Comparison of ENCODE assay signal across 1 cellular context in genomic region chr12:98503593-98504367, GRCh38.
TF ChIP-seq lines count a peak whose summit lies in the region.

No MANE protein-coding gene starts in this region.

TF ChIP-seq in K562, 482 proteins besides CTCF, POLR2A, EP300 and RAD21 (continued from another document and continues in another):
- TF ChIP-seq ATF6 (CRISPR knock-in tag; IDR thresholded peaks at IDR 0.05): peak; percentile 47; the same call in 1 of the 2 replicates
- TF ChIP-seq SAFB (IDR thresholded peaks at IDR 0.05; ENCODE audit: borderline replicate concordance, low read depth, low read length): no peak
- peak; percentile 72 for TF ChIP-seq BDP1 (IDR thresholded peaks at IDR 0.05; ENCODE audit: insufficient read depth, insufficient read length)
- TF ChIP-seq PREB (CRISPR knock-in tag; IDR thresholded peaks at IDR 0.05): peak; percentile 76
- no peak for TF ChIP-seq ZNF518B (CRISPR knock-in tag; IDR thresholded peaks at IDR 0.05)
- TF ChIP-seq FOXM1 (IDR thresholded peaks at IDR 0.05; ENCODE audit: low read depth): peak; percentile 43; the same call in 1 of the 2 replicates
- TF ChIP-seq FOXM1 (CRISPR knock-in tag; IDR thresholded peaks at IDR 0.05; ENCODE audit: low read depth): 0 out of 2 replicates have a peak, but pooled peaks have one; percentile 43
- TF ChIP-seq NFYB (IDR thresholded peaks at IDR 0.05; ENCODE audit: extremely low read depth, insufficient read length): no peak
- peak; percentile 25; the same call in 1 of the 2 replicates for TF ChIP-seq HCFC1 (IDR thresholded peaks at IDR 0.05; ENCODE audit: low read depth, low read length)
- TF ChIP-seq ATF1 (CRISPR knock-in tag; IDR thresholded peaks at IDR 0.05): no peak
- TF ChIP-seq ATF1 (tag; IDR thresholded peaks at IDR 0.05): peak; percentile 74; the same call in 1 of the 2 replicates
- TF ChIP-seq PRDM10 (IDR thresholded peaks at IDR 0.05; ENCODE audit: partially characterized antibody): peak; percentile 92
- TF ChIP-seq HDGF (IDR thresholded peaks at IDR 0.05): no peak
- peak; percentile 78; the same call in 1 of the 2 replicates for TF ChIP-seq AFF4 (CRISPR knock-in tag; IDR thresholded peaks at IDR 0.05)
- peak; percentile 64; the same call in 1 of the 2 replicates for TF ChIP-seq ZNF583 (CRISPR knock-in tag; IDR thresholded peaks at IDR 0.05)
- TF ChIP-seq LEF1 (IDR thresholded peaks at IDR 0.05): peak; percentile 94
- 0 out of 2 replicates have a peak, but pooled peaks have one; percentile 35 for TF ChIP-seq ID3 (CRISPR knock-in tag; IDR thresholded peaks at IDR 0.05)
- peak; percentile 38; the same call in 1 of the 2 replicates for TF ChIP-seq ID3 (tag; IDR thresholded peaks at IDR 0.05)
- TF ChIP-seq ZBTB43 (CRISPR knock-in tag; IDR thresholded peaks at IDR 0.05): no peak; the same call in 1 of the 2 replicates
- peak; percentile 78; the same call in 1 of the 2 replicates for TF ChIP-seq SREBF1 (IDR thresholded peaks at IDR 0.05; ENCODE audit: borderline replicate concordance, low read depth, low read length)
- peak; percentile 66; the same call in 1 of the 2 replicates for TF ChIP-seq FOXP1 (CRISPR knock-in tag; IDR thresholded peaks at IDR 0.05)
- TF ChIP-seq SP1 (CRISPR knock-in tag; IDR thresholded peaks at IDR 0.05): peak; percentile 82
- peak; percentile 58 for TF ChIP-seq GABPA (tag; conservative IDR thresholded peaks at IDR 0.05; ENCODE audit: low read depth)
- TF ChIP-seq NFRKB (IDR thresholded peaks at IDR 0.05; ENCODE audit: low read depth): peak; percentile 97
- 0 out of 2 replicates have a peak, but pooled peaks have one; percentile 7 for TF ChIP-seq ZNF175 (CRISPR knock-in tag; IDR thresholded peaks at IDR 0.05; ENCODE audit: low read depth)
- TF ChIP-seq GTF3C2 (IDR thresholded peaks at IDR 0.05; ENCODE audit: borderline replicate concordance, extremely low read depth, insufficient read length): peak; percentile 96
- peak; percentile 60; the same call in 1 of the 2 replicates for TF ChIP-seq RFX5 (IDR thresholded peaks at IDR 0.05; ENCODE audit: low read depth, low read length)
- TF ChIP-seq ELF1 (tag; IDR thresholded peaks at IDR 0.05): peak; percentile 61; the same call in 1 of the 2 replicates
- TF ChIP-seq TEAD2 (tag; IDR thresholded peaks at IDR 0.05): no peak
- TF ChIP-seq NR1H2 (CRISPR knock-in tag; IDR thresholded peaks at IDR 0.05): no peak
- no peak for TF ChIP-seq SNAPC5 (CRISPR knock-in tag; IDR thresholded peaks at IDR 0.05)
- peak; percentile 57; the same call in 1 of the 2 replicates for TF ChIP-seq BCOR (IDR thresholded peaks at IDR 0.05)
- peak; percentile 50 for TF ChIP-seq POLR2B (IDR thresholded peaks at IDR 0.05; ENCODE audit: low read depth, partially characterized antibody)
- TF ChIP-seq HINFP (tag; conservative IDR thresholded peaks at IDR 0.05; ENCODE audit: low read depth): no peak
- peak; percentile 41 to 88; a peak in 3 of 4 replicates for TF ChIP-seq HDAC1 (IDR thresholded peaks at IDR 0.05)
- peak; percentile 84 for TF ChIP-seq SUPT5H (IDR thresholded peaks at IDR 0.05)
- TF ChIP-seq BACH1 (tag; IDR thresholded peaks at IDR 0.05): 0 out of 2 replicates have a peak, but pooled peaks have one; percentile 46
- TF ChIP-seq TBP (optimal IDR thresholded peaks at IDR 0.05; ENCODE audit: low read depth, low read length): peak; percentile 99
